In genomic region chr1:201463071-201463552, GRCh38 we compare ENCODE assay signal across 1 cellular context.
TF ChIP-seq lines count a peak whose summit lies in the region.

No MANE protein-coding gene starts in this region.

TF ChIP-seq in GM23338, 12 proteins besides CTCF, POLR2A, EP300 and RAD21 (continued from another document):
- TF ChIP-seq, protein P1, sequence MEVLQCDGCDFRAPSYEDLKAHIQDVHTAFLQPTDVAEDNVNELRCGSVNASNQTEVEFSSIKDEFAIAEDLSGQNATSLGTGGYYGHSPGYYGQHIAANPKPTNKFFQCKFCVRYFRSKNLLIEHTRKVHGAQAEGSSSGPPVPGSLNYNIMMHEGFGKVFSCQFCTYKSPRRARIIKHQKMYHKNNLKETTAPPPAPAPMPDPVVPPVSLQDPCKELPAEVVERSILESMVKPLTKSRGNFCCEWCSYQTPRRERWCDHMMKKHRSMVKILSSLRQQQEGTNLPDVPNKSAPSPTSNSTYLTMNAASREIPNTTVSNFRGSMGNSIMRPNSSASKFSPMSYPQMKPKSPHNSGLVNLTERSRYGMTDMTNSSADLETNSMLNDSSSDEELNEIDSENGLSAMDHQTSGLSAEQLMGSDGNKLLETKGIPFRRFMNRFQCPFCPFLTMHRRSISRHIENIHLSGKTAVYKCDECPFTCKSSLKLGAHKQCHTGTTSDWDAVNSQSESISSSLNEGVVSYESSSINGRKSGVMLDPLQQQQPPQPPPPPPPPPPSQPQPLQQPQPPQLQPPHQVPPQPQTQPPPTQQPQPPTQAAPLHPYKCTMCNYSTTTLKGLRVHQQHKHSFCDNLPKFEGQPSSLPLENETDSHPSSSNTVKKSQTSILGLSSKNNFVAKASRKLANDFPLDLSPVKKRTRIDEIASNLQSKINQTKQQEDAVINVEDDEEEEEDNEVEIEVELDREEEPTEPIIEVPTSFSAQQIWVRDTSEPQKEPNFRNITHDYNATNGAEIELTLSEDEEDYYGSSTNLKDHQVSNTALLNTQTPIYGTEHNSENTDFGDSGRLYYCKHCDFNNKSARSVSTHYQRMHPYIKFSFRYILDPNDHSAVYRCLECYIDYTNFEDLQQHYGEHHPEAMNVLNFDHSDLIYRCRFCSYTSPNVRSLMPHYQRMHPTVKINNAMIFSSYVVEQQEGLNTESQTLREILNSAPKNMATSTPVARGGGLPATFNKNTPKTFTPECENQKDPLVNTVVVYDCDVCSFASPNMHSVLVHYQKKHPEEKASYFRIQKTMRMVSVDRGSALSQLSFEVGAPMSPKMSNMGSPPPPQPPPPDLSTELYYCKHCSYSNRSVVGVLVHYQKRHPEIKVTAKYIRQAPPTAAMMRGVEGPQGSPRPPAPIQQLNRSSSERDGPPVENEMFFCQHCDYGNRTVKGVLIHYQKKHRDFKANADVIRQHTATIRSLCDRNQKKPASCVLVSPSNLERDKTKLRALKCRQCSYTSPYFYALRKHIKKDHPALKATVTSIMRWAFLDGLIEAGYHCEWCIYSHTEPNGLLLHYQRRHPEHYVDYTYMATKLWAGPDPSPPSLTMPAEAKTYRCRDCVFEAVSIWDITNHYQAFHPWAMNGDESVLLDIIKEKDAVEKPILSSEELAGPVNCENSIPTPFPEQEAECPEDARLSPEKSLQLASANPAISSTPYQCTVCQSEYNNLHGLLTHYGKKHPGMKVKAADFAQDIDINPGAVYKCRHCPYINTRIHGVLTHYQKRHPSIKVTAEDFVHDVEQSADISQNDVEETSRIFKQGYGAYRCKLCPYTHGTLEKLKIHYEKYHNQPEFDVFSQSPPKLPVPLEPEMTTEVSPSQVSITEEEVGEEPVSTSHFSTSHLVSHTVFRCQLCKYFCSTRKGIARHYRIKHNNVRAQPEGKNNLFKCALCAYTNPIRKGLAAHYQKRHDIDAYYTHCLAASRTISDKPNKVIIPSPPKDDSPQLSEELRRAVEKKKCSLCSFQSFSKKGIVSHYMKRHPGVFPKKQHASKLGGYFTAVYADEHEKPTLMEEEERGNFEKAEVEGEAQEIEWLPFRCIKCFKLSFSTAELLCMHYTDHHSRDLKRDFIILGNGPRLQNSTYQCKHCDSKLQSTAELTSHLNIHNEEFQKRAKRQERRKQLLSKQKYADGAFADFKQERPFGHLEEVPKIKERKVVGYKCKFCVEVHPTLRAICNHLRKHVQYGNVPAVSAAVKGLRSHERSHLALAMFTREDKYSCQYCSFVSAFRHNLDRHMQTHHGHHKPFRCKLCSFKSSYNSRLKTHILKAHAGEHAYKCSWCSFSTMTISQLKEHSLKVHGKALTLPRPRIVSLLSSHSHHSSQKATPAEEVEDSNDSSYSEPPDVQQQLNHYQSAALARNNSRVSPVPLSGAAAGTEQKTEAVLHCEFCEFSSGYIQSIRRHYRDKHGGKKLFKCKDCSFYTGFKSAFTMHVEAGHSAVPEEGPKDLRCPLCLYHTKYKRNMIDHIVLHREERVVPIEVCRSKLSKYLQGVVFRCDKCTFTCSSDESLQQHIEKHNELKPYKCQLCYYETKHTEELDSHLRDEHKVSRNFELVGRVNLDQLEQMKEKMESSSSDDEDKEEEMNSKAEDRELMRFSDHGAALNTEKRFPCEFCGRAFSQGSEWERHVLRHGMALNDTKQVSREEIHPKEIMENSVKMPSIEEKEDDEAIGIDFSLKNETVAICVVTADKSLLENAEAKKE (CRISPR knock-in tag; IDR thresholded peaks at IDR 0.05) = no peak
- TF ChIP-seq, protein P2, sequence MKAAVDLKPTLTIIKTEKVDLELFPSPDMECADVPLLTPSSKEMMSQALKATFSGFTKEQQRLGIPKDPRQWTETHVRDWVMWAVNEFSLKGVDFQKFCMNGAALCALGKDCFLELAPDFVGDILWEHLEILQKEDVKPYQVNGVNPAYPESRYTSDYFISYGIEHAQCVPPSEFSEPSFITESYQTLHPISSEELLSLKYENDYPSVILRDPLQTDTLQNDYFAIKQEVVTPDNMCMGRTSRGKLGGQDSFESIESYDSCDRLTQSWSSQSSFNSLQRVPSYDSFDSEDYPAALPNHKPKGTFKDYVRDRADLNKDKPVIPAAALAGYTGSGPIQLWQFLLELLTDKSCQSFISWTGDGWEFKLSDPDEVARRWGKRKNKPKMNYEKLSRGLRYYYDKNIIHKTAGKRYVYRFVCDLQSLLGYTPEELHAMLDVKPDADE (IDR thresholded peaks at IDR 0.05) = no peak
- TF ChIP-seq ZNF114 (CRISPR knock-in tag; IDR thresholded peaks at IDR 0.05) = no peak
- TF ChIP-seq STAT1 (IDR thresholded peaks at IDR 0.05; ENCODE audit: unreplicated experiment) = no peak
- TF ChIP-seq ZNF331 (CRISPR knock-in tag; IDR thresholded peaks at IDR 0.05; ENCODE audit: low read depth) = no peak
- TF ChIP-seq EZH2 (IDR thresholded peaks at IDR 0.05; ENCODE audit: low read depth, unreplicated experiment) = no peak
- no peak for TF ChIP-seq CREB1 (CRISPR knock-in tag; IDR thresholded peaks at IDR 0.05; ENCODE audit: low read depth)
- TF ChIP-seq, protein P3, sequence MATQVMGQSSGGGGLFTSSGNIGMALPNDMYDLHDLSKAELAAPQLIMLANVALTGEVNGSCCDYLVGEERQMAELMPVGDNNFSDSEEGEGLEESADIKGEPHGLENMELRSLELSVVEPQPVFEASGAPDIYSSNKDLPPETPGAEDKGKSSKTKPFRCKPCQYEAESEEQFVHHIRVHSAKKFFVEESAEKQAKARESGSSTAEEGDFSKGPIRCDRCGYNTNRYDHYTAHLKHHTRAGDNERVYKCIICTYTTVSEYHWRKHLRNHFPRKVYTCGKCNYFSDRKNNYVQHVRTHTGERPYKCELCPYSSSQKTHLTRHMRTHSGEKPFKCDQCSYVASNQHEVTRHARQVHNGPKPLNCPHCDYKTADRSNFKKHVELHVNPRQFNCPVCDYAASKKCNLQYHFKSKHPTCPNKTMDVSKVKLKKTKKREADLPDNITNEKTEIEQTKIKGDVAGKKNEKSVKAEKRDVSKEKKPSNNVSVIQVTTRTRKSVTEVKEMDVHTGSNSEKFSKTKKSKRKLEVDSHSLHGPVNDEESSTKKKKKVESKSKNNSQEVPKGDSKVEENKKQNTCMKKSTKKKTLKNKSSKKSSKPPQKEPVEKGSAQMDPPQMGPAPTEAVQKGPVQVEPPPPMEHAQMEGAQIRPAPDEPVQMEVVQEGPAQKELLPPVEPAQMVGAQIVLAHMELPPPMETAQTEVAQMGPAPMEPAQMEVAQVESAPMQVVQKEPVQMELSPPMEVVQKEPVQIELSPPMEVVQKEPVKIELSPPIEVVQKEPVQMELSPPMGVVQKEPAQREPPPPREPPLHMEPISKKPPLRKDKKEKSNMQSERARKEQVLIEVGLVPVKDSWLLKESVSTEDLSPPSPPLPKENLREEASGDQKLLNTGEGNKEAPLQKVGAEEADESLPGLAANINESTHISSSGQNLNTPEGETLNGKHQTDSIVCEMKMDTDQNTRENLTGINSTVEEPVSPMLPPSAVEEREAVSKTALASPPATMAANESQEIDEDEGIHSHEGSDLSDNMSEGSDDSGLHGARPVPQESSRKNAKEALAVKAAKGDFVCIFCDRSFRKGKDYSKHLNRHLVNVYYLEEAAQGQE (IDR thresholded peaks at IDR 0.05; ENCODE audit: unreplicated experiment) = no peak
TF ChIP-seq in GM23338: peak in this region for 0.
